7 cellular contexts compared by ENCODE assay signal in the genomic region with DNA sequence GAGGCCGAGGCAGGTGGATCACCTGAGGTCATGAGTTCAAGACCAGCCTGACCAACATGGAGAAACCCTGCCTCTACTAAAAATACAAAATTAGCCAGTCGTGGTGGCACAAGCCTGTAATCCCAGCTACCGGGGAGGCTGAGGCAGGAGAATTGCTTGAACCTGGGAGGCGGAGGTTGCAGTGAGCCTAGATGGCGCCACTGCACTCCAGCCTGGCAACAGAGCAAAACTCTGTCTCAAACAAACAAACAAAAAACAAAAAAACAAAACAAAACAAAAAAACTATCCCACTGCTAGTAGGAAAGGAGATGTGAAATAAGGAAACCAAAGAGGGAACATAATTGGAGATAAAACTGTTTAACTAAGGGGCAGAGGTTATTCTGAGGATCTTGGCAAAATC.
DNase-seq lines count a peak whose midpoint lies in the region; ATAC-seq and TF ChIP-seq lines count a peak whose summit lies in the region.
"Not testable (repeated sequence)": the region's sequence is repeated elsewhere in the genome, so short reads cannot be mapped to it uniquely, and the experiment has no call there.

No MANE protein-coding gene starts in this region.

- not testable (repeated sequence) for H3K36me3 Mint-ChIP-seq in neural progenitor cell

- not testable (repeated sequence) for H3K4me3 ChIP-seq in SK-N-SH (ENCODE audit: low read depth in 2 of 2, low read length in 1 of 2); epithelial cell of proximal tubule (ENCODE audit: low read depth, low read length); neural progenitor cell; retinal pigment epithelial cell (ENCODE audit: low read length)

- not testable (repeated sequence) for TF ChIP-seq EP300 in SK-N-SH (IDR thresholded peaks at IDR 0.05; ENCODE audit: borderline replicate concordance in 1 of 2, low read depth in 1 of 2, low read length in 1 of 2)

- H4K20me1 ChIP-seq in SK-N-SH (ENCODE audit: insufficient read depth); neural progenitor cell (ENCODE audit: low read depth): not testable (repeated sequence)

- not testable (repeated sequence) for H3K4me1 ChIP-seq in SK-N-SH (ENCODE audit: control insufficient read depth in 1 of 2, insufficient read depth in 2 of 2, low read depth in 1 of 2, low read length in 1 of 2)
- peaks cover 22% of the 10 kb centered on the region for H3K4me1 ChIP-seq in neural progenitor cell

- ATAC-seq in GM18498 (IDR thresholded peaks at IDR 0.05; ENCODE audit: unreplicated experiment): peak; percentile 2

- WGBS in SK-N-SH (ENCODE audit: low lambda C conversion rate): 79% methylated on average over 5 of the region's 5 CpGs

- POLR2A ChIA-PET in SK-N-SH (lab: Yijun Ruan, JAX): not testable (repeated sequence)

- not testable (repeated sequence) for H3K9me3 ChIP-seq in SK-N-SH; neural progenitor cell (ENCODE audit: low read depth)

- not testable (repeated sequence) for H3K27me3 ChIP-seq in SK-N-SH (ENCODE audit: insufficient read depth); neural progenitor cell

- H3F3A ChIP-seq in SK-N-SH (replicated peaks; ENCODE audit: insufficient read depth); neural progenitor cell (ENCODE audit: low read depth): not testable (repeated sequence)

- CTCF ChIA-PET in SK-N-SH (lab: Yijun Ruan, JAX): interaction anchor here (1.2 to 2.0 kb wide), 6 partner anchors 8 to 126 kb away, joined by 3 to 5 read pairs (median 4); no protein-coding TSS in a partner anchor

- not testable (repeated sequence) for TF ChIP-seq RAD21 in SK-N-SH (IDR thresholded peaks at IDR 0.05; ENCODE audit: low read length)

- H3K9me2 ChIP-seq in SK-N-SH: not testable (repeated sequence)

- H3K36me3 ChIP-seq in SK-N-SH (replicated peaks in 1 of 2; ENCODE audit: control insufficient read depth in 1 of 2, insufficient read depth in 2 of 2, low read length in 1 of 2); neural progenitor cell: not testable (repeated sequence)

- peak overlapping the region; percentile 3 for H3K27ac Mint-ChIP-seq in neural progenitor cell

- H3K27me3 Mint-ChIP-seq in neural progenitor cell (ENCODE audit: insufficient read depth, low read depth): not testable (repeated sequence)

- not testable (repeated sequence) for H3K27ac ChIP-seq in 22Rv1; SK-N-SH (ENCODE audit: low read depth in 2 of 2, low read length in 1 of 2)
- peak overlapping the region; percentile 70 for H3K27ac ChIP-seq in neural progenitor cell

- not testable (repeated sequence) for H3K4me2 ChIP-seq in SK-N-SH, neural progenitor cell

- H3K9ac ChIP-seq in SK-N-SH, neural progenitor cell: not testable (repeated sequence)

- not testable (repeated sequence) for H3K9me3 Mint-ChIP-seq in neural progenitor cell

- not testable (repeated sequence) for H2AFZ ChIP-seq in SK-N-SH (ENCODE audit: low read depth)
- H2AFZ ChIP-seq in neural progenitor cell (replicated peaks): peak overlapping the region; percentile 78

- H3K79me2 ChIP-seq in SK-N-SH (ENCODE audit: insufficient read depth); neural progenitor cell (ENCODE audit: low read depth): not testable (repeated sequence)

- TF ChIP-seq CTCF in 22Rv1 (IDR thresholded peaks at IDR 0.05): peak; percentile 66
- TF ChIP-seq CTCF in LNCAP (IDR thresholded peaks at IDR 0.05): 0 out of 2 replicates have a peak, but pooled peaks have one; percentile 22
- peak; percentile 32 for TF ChIP-seq CTCF in SK-N-SH (IDR thresholded peaks at IDR 0.05)
- TF ChIP-seq CTCF in epithelial cell of proximal tubule (conservative IDR thresholded peaks at IDR 0.05; ENCODE audit: low read depth, low read length): peak; percentile 20
- peak; percentile 32 for TF ChIP-seq CTCF in neural progenitor cell (IDR thresholded peaks at IDR 0.05)
- TF ChIP-seq CTCF in retinal pigment epithelial cell (conservative IDR thresholded peaks at IDR 0.05; ENCODE audit: low read depth, low read length): peak; percentile 18

- H3K4me1 Mint-ChIP-seq in neural progenitor cell: peaks cover 19% of the 10 kb centered on the region

- not testable (repeated sequence) for DNase-seq in SK-N-SH; epithelial cell of proximal tubule (ENCODE audit: low read depth); neural progenitor cell (ENCODE audit: low spot score); retinal pigment epithelial cell (ENCODE audit: low read depth)

- H3K4me3 Mint-ChIP-seq in neural progenitor cell: not testable (repeated sequence)
